Comparison of ENCODE assay signal across 16 cellular contexts in the genomic region with DNA sequence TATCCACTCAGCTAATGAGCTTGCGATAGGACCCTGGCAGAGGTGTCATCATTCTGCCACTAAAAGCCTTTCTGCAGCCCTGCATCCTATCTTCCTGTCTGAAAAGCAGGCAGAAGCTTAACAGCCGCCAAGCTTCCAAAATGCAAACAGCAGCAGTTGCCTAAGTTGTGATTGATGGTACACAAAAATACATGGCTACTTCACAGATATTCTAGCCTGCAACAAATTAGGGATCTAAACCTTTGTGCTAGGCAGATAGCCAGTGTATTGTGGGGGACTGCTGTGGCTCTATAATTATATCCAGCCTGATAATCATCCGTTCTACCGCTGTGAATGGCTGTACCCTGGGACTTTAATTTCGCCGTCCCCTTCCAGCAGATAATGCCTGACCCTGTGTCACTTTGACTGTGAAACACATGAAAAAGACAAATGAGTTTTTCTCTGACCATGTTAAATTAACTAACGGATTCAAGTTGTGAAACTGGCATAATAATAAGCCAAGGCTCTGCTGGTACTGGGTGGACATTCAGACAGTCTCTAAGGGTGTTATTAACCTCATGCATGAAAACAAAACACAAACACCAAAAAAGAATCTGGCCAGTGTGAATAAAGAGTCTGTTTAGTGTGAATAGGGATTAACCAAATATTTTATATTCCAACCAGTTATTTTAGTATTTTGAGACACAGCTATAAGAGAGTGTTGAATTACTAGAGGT. TPM values are rescaled to one million over a fixed set of nuclear protein-coding genes. Genes with fewer than 3 reads are reported as not detected.
DNase-seq lines count a peak whose midpoint lies in the region; ATAC-seq and TF ChIP-seq lines count a peak whose summit lies in the region.
"Had no signal": no experiment of that assay in that cellular context is flagged by ENCODE, and none has a peak within 500 bp of the region (broad histone marks: within the 10 kb centered on the region; RNA-seq: fewer than 3 reads in every experiment).

No MANE protein-coding gene starts in this region.

- DNase-seq in NCI-H2227 (lab: John Stamatoyannopoulos, UW; ENCODE audit: unreplicated experiment) (peak; percentile 81), dorsolateral prefrontal cortex (no peak)
- DNase-seq in naive thymus-derived CD8-positive, alpha-beta T cell = no peak
- no peak for DNase-seq in activated CD4-positive, alpha-beta T cell treated with anti-CD3 and anti-CD28 coated beads, Interleukin-2, amount 10 ng/mL, durations not matched to agents 7 days and 5 days
- DNase-seq: AML-193; brain microvascular endothelial cell; GOT3; heart right ventricle; NCI-H2171; stimulated activated CD4-positive, alpha-beta T cell treated with anti-CD3 and anti-CD28 coated beads, Interleukin-15, amount 100 ng/mL, for 24 hours had no signal

- TF ChIP-seq CTCF in dorsolateral prefrontal cortex (IDR thresholded peaks at IDR 0.05 in 54 of 56, conservative IDR thresholded peaks at IDR 0.05 in 2 of 56; ENCODE audit: low read depth in 1 of 56, partially characterized antibody in 56 of 56) (peak in 1 of 56 donors; percentile 6), neural cell (IDR thresholded peaks at IDR 0.05; ENCODE audit: poor library complexity, severe bottlenecking) (no peak)

- peak overlapping the region; percentile 38 for H3K4me2 ChIP-seq in neural cell (ENCODE audit: low read length)

- H3K9me3 ChIP-seq in ES-I3 (ENCODE audit: control insufficient read depth, insufficient read depth, low read length) (no peaks in the 10 kb centered on the region), neural cell (ENCODE audit: low read length) (no peaks in the 10 kb centered on the region)
- H3K9me3 ChIP-seq: heart right ventricle had no signal

- H3K4me3 Mint-ChIP-seq in naive thymus-derived CD8-positive, alpha-beta T cell = no peak overlapping the region
- H3K4me3 Mint-ChIP-seq in activated CD4-positive, alpha-beta T cell treated with anti-CD3 and anti-CD28 coated beads, Interleukin-2, amount 10 ng/mL, durations not matched to agents 7 days and 5 days = no peak overlapping the region

- H3K9ac ChIP-seq in ES-I3 (ENCODE audit: low read depth, low read length) (peak overlapping the region; percentile 16; the same call in 1 of the 2 replicates), neural cell (ENCODE audit: low read length) (no peak overlapping the region)

- H3K4me3 ChIP-seq in dorsolateral prefrontal cortex (peak overlapping the region in 44 of 59 donors; percentile 1 to 55 (median 25)), neural cell (ENCODE audit: low read length) (peak overlapping the region; percentile 35)

- H3K36me3 ChIP-seq in ES-I3 (ENCODE audit: insufficient read depth, low read length) (peaks cover 3% of the 10 kb centered on the region; the same call in 1 of the 2 replicates), neural cell (ENCODE audit: insufficient read depth, low read length) (no peaks in the 10 kb centered on the region)
- H3K36me3 ChIP-seq: brain microvascular endothelial cell, heart right ventricle had no signal

- no peaks in the 10 kb centered on the region for H3K4me1 Mint-ChIP-seq in naive thymus-derived CD8-positive, alpha-beta T cell
- no peaks in the 10 kb centered on the region for H3K4me1 Mint-ChIP-seq in activated CD4-positive, alpha-beta T cell treated with anti-CD3 and anti-CD28 coated beads, Interleukin-2, amount 10 ng/mL, durations not matched to agents 7 days and 5 days

- peaks cover 4% of the 10 kb centered on the region for H3F3A ChIP-seq in neural cell (ENCODE audit: insufficient read depth, low read length, poor library complexity, severe bottlenecking)

- CTCF ChIA-PET in activated CD4-positive, alpha-beta T cell treated with anti-CD3 and anti-CD28 coated beads, Interleukin-2, amount 10 ng/mL, durations not matched to agents 7 days and 5 days (lab: Charles Lee) = no interaction called here

- no peak overlapping the region for H2AFZ ChIP-seq in neural cell (ENCODE audit: low read depth, low read length)

- no peak for ATAC-seq in naive thymus-derived CD8-positive, alpha-beta T cell
- ATAC-seq in GM21367 (IDR thresholded peaks at IDR 0.05; ENCODE audit: unreplicated experiment) (no peak), GM18519 (IDR thresholded peaks at IDR 0.05; ENCODE audit: low FRiP score, unreplicated experiment) (no peak)
- ATAC-seq: Panc1 had no signal

- no peak overlapping the region for H3K27ac Mint-ChIP-seq in naive thymus-derived CD8-positive, alpha-beta T cell
- H3K27ac Mint-ChIP-seq in activated CD4-positive, alpha-beta T cell treated with anti-CD3 and anti-CD28 coated beads, Interleukin-2, amount 10 ng/mL, durations not matched to agents 7 days and 5 days = no peak overlapping the region

- H3K79me2 ChIP-seq in neural cell (replicated peaks; ENCODE audit: insufficient read depth, low read length) = peaks cover 12% of the 10 kb centered on the region

- no peaks in the 10 kb centered on the region for H3K9me2 ChIP-seq in neural cell (ENCODE audit: insufficient read depth, low read length)

- peak overlapping the region in 53 of 59 donors; percentile 2 to 92 (median 63) for H3K27ac ChIP-seq in dorsolateral prefrontal cortex
- H3K27ac ChIP-seq in neural cell (ENCODE audit: low read length) = no peak overlapping the region
- H3K27ac ChIP-seq: brain microvascular endothelial cell, heart right ventricle had no signal

- peaks cover 80% of the 10 kb centered on the region for H3K4me1 ChIP-seq in ES-I3 (ENCODE audit: insufficient read depth, low read length)

- no peak for TF ChIP-seq RAD21 in neural cell (conservative IDR thresholded peaks at IDR 0.05)

- no peak for TF ChIP-seq EP300 in neural cell (conservative IDR thresholded peaks at IDR 0.05; ENCODE audit: poor library complexity, severe bottlenecking)

- intact Hi-C loops in dorsolateral prefrontal cortex (cut with DNase I) = no loop called here

- H3K36me3 Mint-ChIP-seq in naive thymus-derived CD8-positive, alpha-beta T cell = peaks cover 0 to 2% (median 0%) of the 10 kb centered on the region in 3 donors
- no peaks in the 10 kb centered on the region for H3K36me3 Mint-ChIP-seq in activated CD4-positive, alpha-beta T cell treated with anti-CD3 and anti-CD28 coated beads, Interleukin-2, amount 10 ng/mL, durations not matched to agents 7 days and 5 days (ENCODE audit: low read depth)

- H3K27me3 Mint-ChIP-seq in naive thymus-derived CD8-positive, alpha-beta T cell = no peaks in the 10 kb centered on the region
- no peaks in the 10 kb centered on the region for H3K27me3 Mint-ChIP-seq in activated CD4-positive, alpha-beta T cell treated with anti-CD3 and anti-CD28 coated beads, Interleukin-2, amount 10 ng/mL, durations not matched to agents 7 days and 5 days

- H4K20me1 ChIP-seq in neural cell (ENCODE audit: insufficient read depth) = no peaks in the 10 kb centered on the region

- H3K27me3 ChIP-seq in dorsolateral prefrontal cortex (no peaks in the 10 kb centered on the region), neural cell (ENCODE audit: insufficient read depth, low read depth, low read length) (no peaks in the 10 kb centered on the region)
- H3K27me3 ChIP-seq: heart right ventricle had no signal

- H3K9me3 Mint-ChIP-seq in naive thymus-derived CD8-positive, alpha-beta T cell = no peaks in the 10 kb centered on the region
- no peaks in the 10 kb centered on the region for H3K9me3 Mint-ChIP-seq in activated CD4-positive, alpha-beta T cell treated with anti-CD3 and anti-CD28 coated beads, Interleukin-2, amount 10 ng/mL, durations not matched to agents 7 days and 5 days

- POLR2A ChIA-PET in naive thymus-derived CD8-positive, alpha-beta T cell (lab: Charles Lee) = no interaction called here
- POLR2A ChIA-PET in activated CD4-positive, alpha-beta T cell treated with anti-CD3 and anti-CD28 coated beads, Interleukin-2, amount 10 ng/mL, durations not matched to agents 7 days and 5 days (lab: Charles Lee) = no interaction called here

TF ChIP-seq in neural cell, 6 proteins besides CTCF, POLR2A, EP300 and RAD21:
- TF ChIP-seq, protein P1, sequence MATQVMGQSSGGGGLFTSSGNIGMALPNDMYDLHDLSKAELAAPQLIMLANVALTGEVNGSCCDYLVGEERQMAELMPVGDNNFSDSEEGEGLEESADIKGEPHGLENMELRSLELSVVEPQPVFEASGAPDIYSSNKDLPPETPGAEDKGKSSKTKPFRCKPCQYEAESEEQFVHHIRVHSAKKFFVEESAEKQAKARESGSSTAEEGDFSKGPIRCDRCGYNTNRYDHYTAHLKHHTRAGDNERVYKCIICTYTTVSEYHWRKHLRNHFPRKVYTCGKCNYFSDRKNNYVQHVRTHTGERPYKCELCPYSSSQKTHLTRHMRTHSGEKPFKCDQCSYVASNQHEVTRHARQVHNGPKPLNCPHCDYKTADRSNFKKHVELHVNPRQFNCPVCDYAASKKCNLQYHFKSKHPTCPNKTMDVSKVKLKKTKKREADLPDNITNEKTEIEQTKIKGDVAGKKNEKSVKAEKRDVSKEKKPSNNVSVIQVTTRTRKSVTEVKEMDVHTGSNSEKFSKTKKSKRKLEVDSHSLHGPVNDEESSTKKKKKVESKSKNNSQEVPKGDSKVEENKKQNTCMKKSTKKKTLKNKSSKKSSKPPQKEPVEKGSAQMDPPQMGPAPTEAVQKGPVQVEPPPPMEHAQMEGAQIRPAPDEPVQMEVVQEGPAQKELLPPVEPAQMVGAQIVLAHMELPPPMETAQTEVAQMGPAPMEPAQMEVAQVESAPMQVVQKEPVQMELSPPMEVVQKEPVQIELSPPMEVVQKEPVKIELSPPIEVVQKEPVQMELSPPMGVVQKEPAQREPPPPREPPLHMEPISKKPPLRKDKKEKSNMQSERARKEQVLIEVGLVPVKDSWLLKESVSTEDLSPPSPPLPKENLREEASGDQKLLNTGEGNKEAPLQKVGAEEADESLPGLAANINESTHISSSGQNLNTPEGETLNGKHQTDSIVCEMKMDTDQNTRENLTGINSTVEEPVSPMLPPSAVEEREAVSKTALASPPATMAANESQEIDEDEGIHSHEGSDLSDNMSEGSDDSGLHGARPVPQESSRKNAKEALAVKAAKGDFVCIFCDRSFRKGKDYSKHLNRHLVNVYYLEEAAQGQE (IDR thresholded peaks at IDR 0.05; ENCODE audit: borderline replicate concordance) = peak; percentile 31
- TF ChIP-seq SMC3 (conservative IDR thresholded peaks at IDR 0.05; ENCODE audit: poor library complexity) = no peak

RNA-seq across cellular contexts. Expression of a gene that starts 45.9 kb away (rescaled TPM):
- 100 to 1,000 TPM in 20 of 120 experiments, 10 to 100 TPM in 100; 32.1 to 205 (median 70.3) TPM for total RNA-seq in dorsolateral prefrontal cortex
- 6.5 and 6.6 TPM in 2 replicates for polyA plus RNA-seq in neural cell
- 22.9 and 35.2 TPM in 2 replicates for polyA minus RNA-seq in neural cell
- not detected for total RNA-seq in naive thymus-derived CD8-positive, alpha-beta T cell
- polyA plus RNA-seq in naive thymus-derived CD8-positive, alpha-beta T cell = under 1 TPM; 0.18 to 0.69 (median 0.22) TPM
- not detected for total RNA-seq in activated CD4-positive, alpha-beta T cell treated with anti-CD3 and anti-CD28 coated beads, Interleukin-2, amount 10 ng/mL, durations not matched to agents 7 days and 5 days
- total RNA-seq: T-helper 2 cell treated with Interferon-gamma antibody and Interleukin-4, amounts not matched to agents 100 ng/mL and 5 ng/mL, for 36 hours had no signal

Comparison
In these comparisons a context has a peak if more than half of its experiments do, and no peak if none do; other contexts are left out.
1. RNA of a gene that starts 45.9 kb away (total RNA-seq): 32.1 to 205 TPM in dorsolateral prefrontal cortex; not detected in naive thymus-derived CD8-positive, alpha-beta T cell and not detected in activated CD4-positive, alpha-beta T cell treated with anti-CD3 and anti-CD28 coated beads, Interleukin-2, amount 10 ng/mL, durations not matched to agents 7 days and 5 days; every median in the first group is over 10 times any median in the second.